In genomic region chr12:30041096-30041495, GRCh38 we compare ENCODE assay signal across 21 cellular contexts.
"Had no signal": no experiment of that assay in that cellular context is flagged by ENCODE, and none has a peak within 500 bp of the region (broad histone marks: within the 10 kb centered on the region; RNA-seq: fewer than 3 reads in every experiment).

No MANE protein-coding gene starts in this region.

- ATAC-seq: Panc1, PC-3, Right ventricle myocardium inferior had no signal

- H3K4me3 ChIP-seq: SJCRH30, SK-N-MC had no signal

- DNase-seq: KBM-7, MV-4-11, NCI-H1048, NCI-H1105, NCI-H1417, NCI-H1436 treated with DMSO at 0.1 percent for 48 hours, NCI-H1694 treated with DMSO at 0.1 percent for 48 hours, NCI-H1930, NCI-H2081, NCI-H2107, NCI-H2227 treated with DMSO at 0.1 percent for 48 hours, NCI-H524, NCI-H526 treated with DMSO at 0.1 percent for 48 hours, NCI-H748 treated with DMSO at 0.1 percent for 48 hours, PC-3, SHP77 treated with DMSO at 0.1 percent for 48 hours, SJCRH30, SW 1271 had no signal
